2 cellular contexts compared by ENCODE assay signal in genomic region chr20:3800256-3800877, GRCh38.
TF ChIP-seq lines count a peak whose summit lies in the region.

No MANE protein-coding gene starts in this region.

TF ChIP-seq in H1, 55 proteins besides CTCF, POLR2A, EP300 and RAD21:
- TF ChIP-seq NRF1 (IDR thresholded peaks at IDR 0.05; ENCODE audit: low read depth, low read length) (no peak), ZNF274 (IDR thresholded peaks at IDR 0.05; ENCODE audit: borderline replicate concordance, extremely low read depth, low read length) (no peak), POU5F1 (IDR thresholded peaks at IDR 0.05; ENCODE audit: low read depth, low read length) (no peak), SIX5 (IDR thresholded peaks at IDR 0.05; ENCODE audit: low read depth, low read length) (no peak), TEAD4 (IDR thresholded peaks at IDR 0.05; ENCODE audit: low read depth, low read length) (peak; percentile 83), KDM4A (IDR thresholded peaks at IDR 0.05; ENCODE audit: low read depth, low read length, severe bottlenecking) (no peak), RNF2 (IDR thresholded peaks at IDR 0.05; ENCODE audit: borderline replicate concordance, low read depth, low read length, missing control alignments, poor library complexity, severe bottlenecking) (no peak), SIN3A (conservative IDR thresholded peaks at IDR 0.05 in 1 of 2, IDR thresholded peaks at IDR 0.05 in 1 of 2; ENCODE audit: low read depth in 1 of 2, low read length in 2 of 2) (0 out of 4 replicates have a peak, but pooled peaks of 1 of the 2 experiments have one; percentile 20), YY1 (IDR thresholded peaks at IDR 0.05; ENCODE audit: low read depth, low read length) (peak; percentile 32; the same call in 1 of the 2 replicates), SAP30 (IDR thresholded peaks at IDR 0.05; ENCODE audit: insufficient read depth, insufficient replicate concordance, low read length) (no peak), BRCA1 (IDR thresholded peaks at IDR 0.05; ENCODE audit: low read depth, low read length) (no peak), SRF (IDR thresholded peaks at IDR 0.05; ENCODE audit: low read depth, low read length) (no peak), GABPA (IDR thresholded peaks at IDR 0.05; ENCODE audit: borderline replicate concordance, insufficient read depth, low read length) (0 out of 2 replicates have a peak, but pooled peaks have one; percentile 10), ATF2 (IDR thresholded peaks at IDR 0.05; ENCODE audit: low read length) (no peak), SP2 (IDR thresholded peaks at IDR 0.05; ENCODE audit: low read length) (no peak), TBP (IDR thresholded peaks at IDR 0.05; ENCODE audit: low read depth, low read length) (peak; percentile 81), SUZ12 (IDR thresholded peaks at IDR 0.05; ENCODE audit: low read length) (no peak), E2F6 (IDR thresholded peaks at IDR 0.05) (peak; percentile 16; the same call in 1 of the 2 replicates), FOSL1 (IDR thresholded peaks at IDR 0.05; ENCODE audit: insufficient read depth, low read depth, low read length) (no peak), CHD2 (IDR thresholded peaks at IDR 0.05; ENCODE audit: low read length) (no peak), HDAC6 (IDR thresholded peaks at IDR 0.05; ENCODE audit: low read depth, low read length) (no peak), GTF2F1 (IDR thresholded peaks at IDR 0.05; ENCODE audit: borderline replicate concordance, low read depth, low read length) (no peak), MAFK (IDR thresholded peaks at IDR 0.05; ENCODE audit: low read depth, low read length) (no peak), POLR2AphosphoS5 (IDR thresholded peaks at IDR 0.05; ENCODE audit: low read depth, low read length) (peak; percentile 35; the same call in 1 of the 2 replicates), JUND (IDR thresholded peaks at IDR 0.05; ENCODE audit: low read length) (no peak; the same call in 1 of the 2 replicates), CREB1 (IDR thresholded peaks at IDR 0.05) (no peak), RBBP5 (IDR thresholded peaks at IDR 0.05; ENCODE audit: borderline replicate concordance, low read depth, low read length) (no peak), CTBP2 (IDR thresholded peaks at IDR 0.05; ENCODE audit: borderline replicate concordance, insufficient read depth, insufficient read length, low read length) (no peak), MAX (IDR thresholded peaks at IDR 0.05) (no peak; the same call in 1 of the 2 replicates), ASH2L (IDR thresholded peaks at IDR 0.05; ENCODE audit: low read length) (no peak), TAF7 (optimal IDR thresholded peaks at IDR 0.05; ENCODE audit: borderline replicate concordance, low read depth, low read length) (no peak), ATF3 (IDR thresholded peaks at IDR 0.05; ENCODE audit: insufficient read depth, low read depth, low read length) (no peak), TAF1 (IDR thresholded peaks at IDR 0.05; ENCODE audit: low read depth, low read length) (peak; percentile 53; the same call in 1 of the 2 replicates), SP1 (IDR thresholded peaks at IDR 0.05; ENCODE audit: low read depth, low read length) (peak; percentile 29; the same call in 1 of the 2 replicates)

TF ChIP-seq in neural cell, 6 proteins besides CTCF, POLR2A, EP300 and RAD21:
- TF ChIP-seq MXI1 (conservative IDR thresholded peaks at IDR 0.05; ENCODE audit: poor library complexity, severe bottlenecking) = no peak
- no peak for TF ChIP-seq POLR2AphosphoS5 (IDR thresholded peaks at IDR 0.05)
